In genomic region chr5:76175051-76175666, GRCh38 we compare ENCODE assay signal across 8 cellular contexts.
DNase-seq lines count a peak whose midpoint lies in the region; ATAC-seq and TF ChIP-seq lines count a peak whose summit lies in the region.

No MANE protein-coding gene starts in this region.

- H3K4me1 ChIP-seq in OCI-LY3 (ENCODE audit: low read length): peaks cover 14% of the 10 kb centered on the region

- H3K9ac ChIP-seq in OCI-LY3 (ENCODE audit: low read length): peak overlapping the region; percentile 30; the same call in 1 of the 2 replicates

- H3K4me3 ChIP-seq in AG04449 (ENCODE audit: low read depth, low read length): no peak overlapping the region
- no peak overlapping the region; the same call in 1 of the 2 replicates for H3K4me3 ChIP-seq in GM12864 (ENCODE audit: low read depth, low read length)
- peak overlapping the region; percentile 53; the same call in 1 of the 2 replicates for H3K4me3 ChIP-seq in OCI-LY3 (ENCODE audit: low read length)

- POLR2A ChIA-PET in AG04449 (lab: Yijun Ruan, JAX): no interaction called here

- H3K27me3 Mint-ChIP-seq in activated T-cell treated with anti-CD3 and anti-CD28 coated beads, Interleukin-2, amount 50 U/mL, for 24 hours: no peaks in the 10 kb centered on the region

- H3K9me3 Mint-ChIP-seq in activated T-cell treated with anti-CD3 and anti-CD28 coated beads, Interleukin-2, amount 50 U/mL, for 24 hours: no peaks in the 10 kb centered on the region

- H3K4me2 ChIP-seq in OCI-LY3 (ENCODE audit: low read length): peak overlapping the region; percentile 62

- H3K4me3 Mint-ChIP-seq in activated T-cell treated with anti-CD3 and anti-CD28 coated beads, Interleukin-2, amount 50 U/mL, for 24 hours: peak overlapping the region; percentile 26

- H3K79me2 ChIP-seq in OCI-LY3 (ENCODE audit: low read length): no peaks in the 10 kb centered on the region

- no peaks in the 10 kb centered on the region for H3K36me3 Mint-ChIP-seq in activated T-cell treated with anti-CD3 and anti-CD28 coated beads, Interleukin-2, amount 50 U/mL, for 24 hours (ENCODE audit: low read depth)

- ATAC-seq in HG03342 (IDR thresholded peaks at IDR 0.05; ENCODE audit: unreplicated experiment): peak; percentile 61
- no peak for ATAC-seq in HG03565 (IDR thresholded peaks at IDR 0.05; ENCODE audit: unreplicated experiment)

- peak overlapping the region; percentile 41; the same call in 1 of the 2 replicates for H2AFZ ChIP-seq in OCI-LY3 (ENCODE audit: low read depth, low read length)

- peak overlapping the region; percentile 84 for H3K27ac Mint-ChIP-seq in activated T-cell treated with anti-CD3 and anti-CD28 coated beads, Interleukin-2, amount 50 U/mL, for 24 hours

- no peaks in the 10 kb centered on the region for H4K20me1 ChIP-seq in OCI-LY3 (ENCODE audit: insufficient read depth, low read length)

- H3K27ac ChIP-seq in OCI-LY3 (ENCODE audit: low read length): no peak overlapping the region

- no peaks in the 10 kb centered on the region for H3K27me3 ChIP-seq in OCI-LY3 (ENCODE audit: low read depth, low read length)

- peaks cover 37% of the 10 kb centered on the region for H3K4me1 Mint-ChIP-seq in activated T-cell treated with anti-CD3 and anti-CD28 coated beads, Interleukin-2, amount 50 U/mL, for 24 hours (ENCODE audit: low read depth)

- no peaks in the 10 kb centered on the region for H3K36me3 ChIP-seq in OCI-LY3 (replicated peaks; ENCODE audit: low read depth, low read length)

- DNase-seq in AG04449 (ENCODE audit: low read depth, low spot score): peak; percentile 4
- peak; percentile 25 for DNase-seq in GM12864 (ENCODE audit: low read depth)
- peak; percentile 59 for DNase-seq in activated T-cell treated with anti-CD3 and anti-CD28 coated beads, Interleukin-2, amount 50 U/mL, for 24 hours
- DNase-seq in fibroblast of the conjunctiva (ENCODE audit: low read depth): peak; percentile 16
- DNase-seq in pulmonary artery endothelial cell (ENCODE audit: low read depth, low spot score): peak; percentile 26

- CTCF ChIA-PET in AG04449 (lab: Yijun Ruan, JAX): interaction anchor here (0.7 to 1.7 kb wide), 16 partner anchors 9 to 939 kb away, joined by 3 to 16 read pairs (median 4); partner anchors contain the start of gene ANKRD31

- TF ChIP-seq CTCF in AG04449 (IDR thresholded peaks at IDR 0.05; ENCODE audit: insufficient read depth, low read length, missing control alignments): peak; percentile 60
- TF ChIP-seq CTCF in GM12864 (IDR thresholded peaks at IDR 0.05; ENCODE audit: low read depth, low read length, missing control alignments): peak; percentile 89
- TF ChIP-seq CTCF in OCI-LY3 (IDR thresholded peaks at IDR 0.05; ENCODE audit: low read depth, low read length): peak; percentile 70

- no peaks in the 10 kb centered on the region for H3K9me3 ChIP-seq in OCI-LY3 (ENCODE audit: insufficient read depth, low read length)

Comparison
In these comparisons a context has a peak if more than half of its experiments do, and no peak if none do; other contexts are left out.
1. DNase-seq: peak in every context shown above with its lines; median percentile 59 in activated T-cell treated with anti-CD3 and anti-CD28 coated beads, Interleukin-2, amount 50 U/mL, for 24 hours; 26 in pulmonary artery endothelial cell; 25 in GM12864; 16 in fibroblast of the conjunctiva; 4 in AG04449.